8 cellular contexts compared by ENCODE assay signal in the genomic region with DNA sequence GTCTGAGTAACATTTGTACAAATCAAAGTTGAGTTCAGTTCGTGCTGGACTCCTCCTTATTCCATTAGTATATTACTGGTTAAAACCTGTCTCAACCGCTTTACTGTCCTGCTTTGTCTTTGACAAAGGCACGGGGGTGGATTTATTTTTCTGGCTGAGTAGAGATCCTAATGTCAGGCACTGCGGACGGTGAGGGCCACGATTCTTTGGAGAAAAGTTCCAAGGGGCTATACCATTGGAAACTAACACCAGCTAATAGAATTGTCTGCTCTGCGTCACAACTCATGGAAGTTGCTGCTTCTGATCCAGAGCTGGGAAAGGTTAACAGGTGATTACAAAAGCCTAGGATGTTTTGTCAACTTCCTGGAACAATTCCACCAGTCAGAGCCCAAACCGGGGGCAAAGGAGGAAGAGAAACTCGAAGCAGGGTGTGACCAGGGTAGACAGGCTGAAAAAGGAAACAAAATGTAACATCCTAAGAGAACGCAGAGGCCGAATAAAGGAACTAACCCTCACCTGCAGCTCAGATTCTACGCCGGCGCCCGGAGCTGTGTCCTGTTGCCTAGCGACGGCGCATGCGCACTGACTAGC. TPM values are rescaled to one million over a fixed set of nuclear protein-coding genes. Genes with fewer than 3 reads are reported as not detected.
DNase-seq lines count a peak whose midpoint lies in the region; ATAC-seq and TF ChIP-seq lines count a peak whose summit lies in the region.

No MANE protein-coding gene starts in this region.

- CTCF ChIA-PET in Calu3 (lab: Charles Lee) = interaction anchor here (0.6 to 2.6 kb wide), 13 partner anchors 9 to 397 kb away, joined by 3 to 144 read pairs (median 6); partner anchors contain the start of genes CHST4 and MARVELD3

- H3K4me3 Mint-ChIP-seq in Calu3 (ENCODE audit: low read depth, unreplicated experiment) (peak overlapping the region; percentile 74), natural killer cell (peak overlapping the region; percentile 94)

- BruUV-seq in Calu3 (replicated peaks; lab: Mats Ljungman, UMichigan) = TSS peak; percentile 95

- H3K36me3 Mint-ChIP-seq in Calu3 (ENCODE audit: insufficient read depth, unreplicated experiment) (peaks cover 17% of the 10 kb centered on the region), natural killer cell (peaks cover 6% of the 10 kb centered on the region)

- no peaks in the 10 kb centered on the region for H3K27me3 Mint-ChIP-seq in Calu3 (ENCODE audit: unreplicated experiment)
- peaks cover 5 to 15% of the 10 kb centered on the region in 2 donors for H3K27me3 Mint-ChIP-seq in natural killer cell (ENCODE audit: low read depth in 2 of 2)

- peaks cover 4% of the 10 kb centered on the region for H3K9me3 Mint-ChIP-seq in Calu3 (ENCODE audit: low read depth, unreplicated experiment)
- H3K9me3 Mint-ChIP-seq in natural killer cell = peaks cover 0 to 5% of the 10 kb centered on the region in 2 donors

- no peak for TF ChIP-seq CTCF in Calu3 (IDR thresholded peaks at IDR 0.05; ENCODE audit: unreplicated experiment)
- no peak for TF ChIP-seq CTCF in dorsolateral prefrontal cortex (IDR thresholded peaks at IDR 0.05 in 54 of 56, conservative IDR thresholded peaks at IDR 0.05 in 2 of 56; ENCODE audit: low read depth in 1 of 56, partially characterized antibody in 56 of 56)
- no peak for TF ChIP-seq CTCF in natural killer cell (IDR thresholded peaks at IDR 0.05)

- peak; percentile 83 for ATAC-seq in GM21528 (IDR thresholded peaks at IDR 0.05; ENCODE audit: low FRiP score, unreplicated experiment)
- ATAC-seq in natural killer cell = no peak
- no peak for ATAC-seq in HG03097 (IDR thresholded peaks at IDR 0.05; ENCODE audit: low FRiP score, unreplicated experiment)

- H3K4me1 Mint-ChIP-seq in Calu3 (ENCODE audit: low read depth, unreplicated experiment) (peaks cover 13% of the 10 kb centered on the region), natural killer cell (peaks cover 19 to 20% of the 10 kb centered on the region in 2 donors)

- H3K4me3 ChIP-seq in dorsolateral prefrontal cortex = peak overlapping the region; percentile 42 to 85 (median 72)

- H3K27me3 ChIP-seq in dorsolateral prefrontal cortex = no peaks in the 10 kb centered on the region

- H3K27ac Mint-ChIP-seq in Calu3 (ENCODE audit: unreplicated experiment) = peak overlapping the region; percentile 92
- H3K27ac Mint-ChIP-seq in natural killer cell = peak overlapping the region; percentile 94 to 95

- intact Hi-C loops in Calu3 (cut with micrococcal nuclease; ENCODE audit: unreplicated experiment) (loop anchor here (1.0 to 10.0 kb wide), 2 partner anchors 49 to 180 kb away; no protein-coding TSS in a partner anchor), dorsolateral prefrontal cortex (cut with DNase I) (loop anchor here in 1 of 2 donors (10.0 kb wide), 1 partner anchor 80 kb away; the partner anchor contains the start of gene ZNF19), natural killer cell (cut with micrococcal nuclease) (loop anchor here (10.0 kb wide), 1 partner anchor 180 kb away; no protein-coding TSS in a partner anchor)

- DNase-seq in Calu3 = no peak
- DNase-seq in NOMO-1 (lab: John Stamatoyannopoulos, UW; ENCODE audit: unreplicated experiment in 2 of 2) = peak; percentile 89 to 98
- peak in 1 of 10 donors; percentile 89 for DNase-seq in dorsolateral prefrontal cortex
- DNase-seq in natural killer cell = no peak
- no peak for DNase-seq in HuH-7 (ENCODE audit: low spot score)
- DNase-seq in NCI-H128 (lab: John Stamatoyannopoulos, UW; ENCODE audit: unreplicated experiment) = no peak

- peak overlapping the region in 53 of 59 donors; percentile 8 to 90 (median 71) for H3K27ac ChIP-seq in dorsolateral prefrontal cortex

RNA-seq across cellular contexts. Expression of gene TAT, which starts 12.4 kb away (rescaled TPM):
- total RNA-seq in Calu3 (2022) = 0.10 TPM in 1 of 2 replicates, not detected in the other
- under 1 TPM in 14 of 120 experiments, not detected in 106; 0.07 to 0.49 (median 0.17) TPM for total RNA-seq in dorsolateral prefrontal cortex
- total RNA-seq in natural killer cell = not detected

RNA-seq across cellular contexts. Expression of gene CHST4, which starts 38.2 kb away (rescaled TPM):
- total RNA-seq in Calu3 (2022) (72.9 and 105 TPM in 2 replicates), dorsolateral prefrontal cortex (1 to 10 TPM in 1 of 120 experiments, under 1 TPM in 67, not detected in 52; 0.16 to 1.2 (median 0.44) TPM), natural killer cell (not detected)

Comparison
In these comparisons a context has a peak if more than half of its experiments do, and no peak if none do; other contexts are left out.
1. DNase-seq: peak in NOMO-1 (2 of 2); none in Calu3 (single experiment), natural killer cell (single experiment), HuH-7 (single experiment) and NCI-H128 (single experiment).
2. RNA of gene CHST4, which starts 38.2 kb away (total RNA-seq): 72.9 to 105 TPM in Calu3; 0.16 to 1.2 TPM in dorsolateral prefrontal cortex and not detected in natural killer cell; every median in the first group is over 10 times any median in the second.